In the genomic region with DNA sequence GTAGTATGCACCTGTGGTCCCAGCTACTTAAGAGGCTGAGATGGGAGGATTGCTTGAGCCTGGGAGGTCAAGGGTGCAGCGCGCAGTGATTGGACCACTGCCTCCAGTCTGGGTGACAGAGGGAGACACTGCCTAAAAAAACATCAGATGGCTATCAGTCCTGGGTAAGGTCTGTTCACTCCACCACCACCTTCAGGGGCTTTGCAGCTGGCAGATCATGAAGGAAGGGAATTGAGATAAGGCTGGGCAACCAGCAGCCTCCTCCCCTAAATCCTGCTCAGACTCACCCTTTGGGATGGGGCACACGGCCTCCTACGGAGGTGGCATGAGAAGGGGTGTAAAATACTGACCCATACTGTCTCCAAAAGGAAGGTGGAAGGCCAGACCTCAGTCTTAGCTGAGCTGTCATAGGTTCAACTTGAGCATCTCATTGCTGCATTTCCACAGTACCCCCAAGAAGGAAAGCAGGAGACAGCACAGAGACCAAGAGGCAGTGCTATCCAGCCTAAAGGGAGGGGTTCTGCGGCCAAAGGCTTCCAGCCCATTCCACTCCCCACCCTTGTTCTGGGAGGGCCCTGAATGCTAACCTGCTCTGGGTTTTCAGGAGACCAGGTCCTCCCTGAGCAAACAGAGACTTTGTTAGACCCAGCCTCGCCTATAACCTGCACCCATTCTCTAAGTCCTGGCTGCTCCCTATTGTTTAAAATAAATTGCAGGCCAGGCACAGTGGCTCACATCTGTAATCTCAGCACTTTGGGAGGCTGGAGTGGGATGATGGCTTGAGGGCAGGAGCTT, we compare ENCODE assay signal across 2 cellular contexts.
TF ChIP-seq lines count a peak whose summit lies in the region.

No MANE protein-coding gene starts in this region.

TF ChIP-seq in SK-N-SH, 30 proteins besides CTCF, POLR2A, EP300 and RAD21 (continued from another document):
- TF ChIP-seq, protein P1, sequence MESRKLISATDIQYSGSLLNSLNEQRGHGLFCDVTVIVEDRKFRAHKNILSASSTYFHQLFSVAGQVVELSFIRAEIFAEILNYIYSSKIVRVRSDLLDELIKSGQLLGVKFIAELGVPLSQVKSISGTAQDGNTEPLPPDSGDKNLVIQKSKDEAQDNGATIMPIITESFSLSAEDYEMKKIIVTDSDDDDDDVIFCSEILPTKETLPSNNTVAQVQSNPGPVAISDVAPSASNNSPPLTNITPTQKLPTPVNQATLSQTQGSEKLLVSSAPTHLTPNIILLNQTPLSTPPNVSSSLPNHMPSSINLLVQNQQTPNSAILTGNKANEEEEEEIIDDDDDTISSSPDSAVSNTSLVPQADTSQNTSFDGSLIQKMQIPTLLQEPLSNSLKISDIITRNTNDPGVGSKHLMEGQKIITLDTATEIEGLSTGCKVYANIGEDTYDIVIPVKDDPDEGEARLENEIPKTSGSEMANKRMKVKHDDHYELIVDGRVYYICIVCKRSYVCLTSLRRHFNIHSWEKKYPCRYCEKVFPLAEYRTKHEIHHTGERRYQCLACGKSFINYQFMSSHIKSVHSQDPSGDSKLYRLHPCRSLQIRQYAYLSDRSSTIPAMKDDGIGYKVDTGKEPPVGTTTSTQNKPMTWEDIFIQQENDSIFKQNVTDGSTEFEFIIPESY (IDR thresholded peaks at IDR 0.05; ENCODE audit: borderline replicate concordance, low read depth), result no peak

TF ChIP-seq in GM12878, 131 proteins besides CTCF, POLR2A, EP300 and RAD21 (continued from another document):
- TF ChIP-seq, protein P2, sequence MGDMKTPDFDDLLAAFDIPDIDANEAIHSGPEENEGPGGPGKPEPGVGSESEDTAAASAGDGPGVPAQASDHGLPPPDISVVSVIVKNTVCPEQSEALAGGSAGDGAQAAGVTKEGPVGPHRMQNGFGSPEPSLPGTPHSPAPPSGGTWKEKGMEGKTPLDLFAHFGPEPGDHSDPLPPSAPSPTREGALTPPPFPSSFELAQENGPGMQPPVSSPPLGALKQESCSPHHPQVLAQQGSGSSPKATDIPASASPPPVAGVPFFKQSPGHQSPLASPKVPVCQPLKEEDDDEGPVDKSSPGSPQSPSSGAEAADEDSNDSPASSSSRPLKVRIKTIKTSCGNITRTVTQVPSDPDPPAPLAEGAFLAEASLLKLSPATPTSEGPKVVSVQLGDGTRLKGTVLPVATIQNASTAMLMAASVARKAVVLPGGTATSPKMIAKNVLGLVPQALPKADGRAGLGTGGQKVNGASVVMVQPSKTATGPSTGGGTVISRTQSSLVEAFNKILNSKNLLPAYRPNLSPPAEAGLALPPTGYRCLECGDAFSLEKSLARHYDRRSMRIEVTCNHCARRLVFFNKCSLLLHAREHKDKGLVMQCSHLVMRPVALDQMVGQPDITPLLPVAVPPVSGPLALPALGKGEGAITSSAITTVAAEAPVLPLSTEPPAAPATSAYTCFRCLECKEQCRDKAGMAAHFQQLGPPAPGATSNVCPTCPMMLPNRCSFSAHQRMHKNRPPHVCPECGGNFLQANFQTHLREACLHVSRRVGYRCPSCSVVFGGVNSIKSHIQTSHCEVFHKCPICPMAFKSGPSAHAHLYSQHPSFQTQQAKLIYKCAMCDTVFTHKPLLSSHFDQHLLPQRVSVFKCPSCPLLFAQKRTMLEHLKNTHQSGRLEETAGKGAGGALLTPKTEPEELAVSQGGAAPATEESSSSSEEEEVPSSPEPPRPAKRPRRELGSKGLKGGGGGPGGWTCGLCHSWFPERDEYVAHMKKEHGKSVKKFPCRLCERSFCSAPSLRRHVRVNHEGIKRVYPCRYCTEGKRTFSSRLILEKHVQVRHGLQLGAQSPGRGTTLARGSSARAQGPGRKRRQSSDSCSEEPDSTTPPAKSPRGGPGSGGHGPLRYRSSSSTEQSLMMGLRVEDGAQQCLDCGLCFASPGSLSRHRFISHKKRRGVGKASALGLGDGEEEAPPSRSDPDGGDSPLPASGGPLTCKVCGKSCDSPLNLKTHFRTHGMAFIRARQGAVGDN (IDR thresholded peaks at IDR 0.05), result no peak
- TF ChIP-seq BCL11A (IDR thresholded peaks at IDR 0.05; ENCODE audit: low read depth, low read length), result no peak
- TF ChIP-seq, protein P3, sequence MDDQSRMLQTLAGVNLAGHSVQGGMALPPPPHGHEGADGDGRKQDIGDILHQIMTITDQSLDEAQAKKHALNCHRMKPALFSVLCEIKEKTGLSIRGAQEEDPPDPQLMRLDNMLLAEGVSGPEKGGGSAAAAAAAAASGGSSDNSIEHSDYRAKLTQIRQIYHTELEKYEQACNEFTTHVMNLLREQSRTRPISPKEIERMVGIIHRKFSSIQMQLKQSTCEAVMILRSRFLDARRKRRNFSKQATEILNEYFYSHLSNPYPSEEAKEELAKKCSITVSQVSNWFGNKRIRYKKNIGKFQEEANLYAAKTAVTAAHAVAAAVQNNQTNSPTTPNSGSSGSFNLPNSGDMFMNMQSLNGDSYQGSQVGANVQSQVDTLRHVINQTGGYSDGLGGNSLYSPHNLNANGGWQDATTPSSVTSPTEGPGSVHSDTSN (IDR thresholded peaks at IDR 0.05; ENCODE audit: insufficient replicate concordance, low read depth, low read length), result no peak
- TF ChIP-seq HDGF (IDR thresholded peaks at IDR 0.05), result no peak
